11 cellular contexts compared by ENCODE assay signal in genomic region chr11:61207906-61208305, GRCh38. TPM values are rescaled to one million over a fixed set of nuclear protein-coding genes. Genes with fewer than 3 reads are reported as not detected.
"Had no signal": no experiment of that assay in that cellular context is flagged by ENCODE, and none has a peak within 500 bp of the region (broad histone marks: within the 10 kb centered on the region; RNA-seq: fewer than 3 reads in every experiment).

No MANE protein-coding gene starts in this region.

RNA-seq across cellular contexts. Expression of gene PGA3, which starts 4.6 kb away (rescaled TPM):
- total RNA-seq: OCI-LY7, PC-3, PC-9, Peyer's patch, Right ventricle myocardium superior, RPMI7951, SJCRH30, SJSA1, SK-MEL-5 had no signal
- polyA plus RNA-seq: SK-N-SH had no signal

RNA-seq across cellular contexts. Expression of gene PGA4, which starts 14.2 kb away (rescaled TPM):
- total RNA-seq: OCI-LY7, PC-3, PC-9, Peyer's patch, Right ventricle myocardium inferior, RPMI7951, SJCRH30, SJSA1, SK-MEL-5 had no signal
- polyA plus RNA-seq: SK-N-SH had no signal

RNA-seq across cellular contexts. Expression of gene PGA5, which starts 33.1 kb away (rescaled TPM):
- total RNA-seq: OCI-LY7, PC-3, PC-9, Peyer's patch, Right ventricle myocardium superior, RPMI7951, SJCRH30, SJSA1, SK-MEL-5 had no signal
- polyA plus RNA-seq: SK-N-SH had no signal
